In genomic region chr17:45046536-45047125, GRCh38 we compare ENCODE assay signal across 1 cellular context.
TF ChIP-seq lines count a peak whose summit lies in the region.

No MANE protein-coding gene starts in this region.

TF ChIP-seq in H1, 55 proteins besides CTCF, POLR2A, EP300 and RAD21:
- TF ChIP-seq CHD1 (IDR thresholded peaks at IDR 0.05; ENCODE audit: low read depth, low read length) (no peak), BACH1 (IDR thresholded peaks at IDR 0.05; ENCODE audit: low read length) (peak; percentile 78), MAFK (IDR thresholded peaks at IDR 0.05; ENCODE audit: low read depth, low read length) (peak; percentile 28; the same call in 1 of the 2 replicates)
